Comparison of ENCODE assay signal across 19 cellular contexts in the genomic region with DNA sequence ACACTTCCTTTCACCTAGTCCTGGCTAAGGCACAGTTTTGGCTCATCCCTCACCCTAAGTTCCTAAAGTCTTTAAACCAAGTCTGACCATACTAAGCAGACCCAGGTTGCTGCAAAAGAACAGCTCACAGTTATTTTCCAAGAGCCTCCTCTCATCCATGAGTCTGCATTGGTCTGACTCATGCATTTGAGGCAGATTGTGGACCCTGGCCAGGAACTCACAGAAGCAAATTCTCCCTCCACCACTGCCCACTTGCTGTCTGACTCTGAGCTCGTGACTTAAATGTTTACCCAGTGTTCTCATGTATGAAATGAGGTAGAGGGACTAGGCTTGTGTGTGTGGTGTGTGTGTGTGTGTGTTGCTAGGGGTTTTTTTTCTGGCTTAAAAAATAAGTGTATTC.
DNase-seq lines count a peak whose midpoint lies in the region; ATAC-seq, FAIRE-seq and TF ChIP-seq lines count a peak whose summit lies in the region.
"Had no signal": no experiment of that assay in that cellular context is flagged by ENCODE, and none has a peak within 500 bp of the region (broad histone marks: within the 10 kb centered on the region; RNA-seq: fewer than 3 reads in every experiment).

No MANE protein-coding gene starts in this region.

- no peak overlapping the region for H3K27ac Mint-ChIP-seq in astrocyte (ENCODE audit: unreplicated experiment)
- H3K27ac Mint-ChIP-seq in type B pancreatic cell: peak overlapping the region; percentile 29
- no peak overlapping the region for H3K27ac Mint-ChIP-seq in CD8-positive, alpha-beta T cell
- H3K27ac Mint-ChIP-seq: naive B cell had no signal

- in situ Hi-C loops in gastrocnemius medialis (cut with MboI; ENCODE audit: low sequenced_read_pairs in 4 of 4): no loop called here

- no peaks in the 10 kb centered on the region for H3K79me2 ChIP-seq in astrocyte (ENCODE audit: insufficient read depth, low read length)

- peaks cover 2% of the 10 kb centered on the region for H3K36me3 Mint-ChIP-seq in astrocyte (ENCODE audit: low read depth, unreplicated experiment)
- no peaks in the 10 kb centered on the region for H3K36me3 Mint-ChIP-seq in type B pancreatic cell
- no peaks in the 10 kb centered on the region for H3K36me3 Mint-ChIP-seq in CD8-positive, alpha-beta T cell

- intact Hi-C loops in kidney (cut with DNase I): no loop called here
- intact Hi-C loops in CD8-positive, alpha-beta T cell (cut with DNase I, micrococcal nuclease): no loop called here
- intact Hi-C loops in gastrocnemius medialis (cut with DNase I; ENCODE audit: low total_unique reads): no loop called here

- FAIRE-seq in astrocyte (lab: Jason Lieb, UNC) (peak; percentile 67), kidney (lab: Jason Lieb, UNC) (no peak)

- H3K4me3 Mint-ChIP-seq in astrocyte (ENCODE audit: unreplicated experiment): no peak overlapping the region
- no peak overlapping the region for H3K4me3 Mint-ChIP-seq in type B pancreatic cell
- H3K4me3 Mint-ChIP-seq in CD8-positive, alpha-beta T cell: no peak overlapping the region

- H2AFZ ChIP-seq in astrocyte (ENCODE audit: low read depth, low read length): no peak overlapping the region

- no peak for TF ChIP-seq CTCF in astrocyte (IDR thresholded peaks at IDR 0.05; ENCODE audit: insufficient read depth, low read depth, low read length)
- no peak for TF ChIP-seq CTCF in kidney (IDR thresholded peaks at IDR 0.05; ENCODE audit: borderline replicate concordance, extremely low read depth, insufficient read depth)
- TF ChIP-seq CTCF in type B pancreatic cell (conservative IDR thresholded peaks at IDR 0.05): no peak
- no peak for TF ChIP-seq CTCF in CD8-positive, alpha-beta T cell (IDR thresholded peaks at IDR 0.05)
- TF ChIP-seq CTCF in gastrocnemius medialis (IDR thresholded peaks at IDR 0.05 in 4 of 5, conservative IDR thresholded peaks at IDR 0.05 in 1 of 5): no peak

- peaks cover 8% of the 10 kb centered on the region for H3K4me1 ChIP-seq in astrocyte (ENCODE audit: insufficient read depth, low read length)
- no peaks in the 10 kb centered on the region for H3K4me1 ChIP-seq in kidney (ENCODE audit: control insufficient read depth in 1 of 2, insufficient read depth in 1 of 2, low read depth in 1 of 2, low read length in 2 of 2)
- no peaks in the 10 kb centered on the region for H3K4me1 ChIP-seq in CD8-positive, alpha-beta T cell (ENCODE audit: insufficient read depth, low read length)
- no peaks in the 10 kb centered on the region for H3K4me1 ChIP-seq in gastrocnemius medialis
- H3K4me1 ChIP-seq: breast epithelium, Caco-2, tibial nerve had no signal

- H3K27me3 Mint-ChIP-seq in astrocyte (ENCODE audit: low read depth, unreplicated experiment) (no peaks in the 10 kb centered on the region), type B pancreatic cell (no peaks in the 10 kb centered on the region)
- H3K27me3 Mint-ChIP-seq in CD8-positive, alpha-beta T cell (ENCODE audit: low read depth): no peaks in the 10 kb centered on the region
- H3K27me3 Mint-ChIP-seq: naive B cell had no signal

- H3K4me1 Mint-ChIP-seq in astrocyte (ENCODE audit: low read depth, unreplicated experiment) (no peaks in the 10 kb centered on the region), type B pancreatic cell (ENCODE audit: unreplicated experiment) (no peaks in the 10 kb centered on the region)
- H3K4me1 Mint-ChIP-seq in CD8-positive, alpha-beta T cell (ENCODE audit: low read depth): no peaks in the 10 kb centered on the region
- H3K4me1 Mint-ChIP-seq: naive B cell had no signal

- H4K20me1 ChIP-seq in astrocyte (ENCODE audit: insufficient read depth, low read length): no peaks in the 10 kb centered on the region

- CTCF ChIA-PET in CD8-positive, alpha-beta T cell (lab: Charles Lee): no interaction called here

- H3K4me2 ChIP-seq in astrocyte (ENCODE audit: low read length): no peak overlapping the region

- H3K27me3 ChIP-seq in astrocyte (ENCODE audit: insufficient read depth, low read length) (no peaks in the 10 kb centered on the region), gastrocnemius medialis (no peaks in the 10 kb centered on the region)
- H3K27me3 ChIP-seq in CD8-positive, alpha-beta T cell (ENCODE audit: insufficient read depth, low read length): no peaks in the 10 kb centered on the region
- H3K27me3 ChIP-seq: breast epithelium, tibial nerve had no signal

- ATAC-seq in CD8-positive, alpha-beta T cell: no peak
- no peak for ATAC-seq in gastrocnemius medialis
- ATAC-seq: left lobe of liver had no signal

- DNase-seq in DMS 273 (lab: John Stamatoyannopoulos, UW; ENCODE audit: unreplicated experiment) (peak; percentile 29), DMS 273 treated with DMSO at 0.1 percent for 48 hours (lab: John Stamatoyannopoulos, UW) (no peak), astrocyte (ENCODE audit: low read depth) (peak; percentile 95), kidney (peak; percentile 74), type B pancreatic cell (ENCODE audit: extremely low spot score, unreplicated experiment) (no peak), gastrocnemius medialis (no peak)
- DNase-seq in CD8-positive, alpha-beta T cell: no peak
- no peak for DNase-seq in effector CD4-positive, alpha-beta T cell
- DNase-seq: activated gamma-delta T cell, Caco-2, GOT3, naive B cell, NCI-H1436 treated with DMSO at 0.1 percent for 48 hours, NCI-H510A, WERI-Rb-1 had no signal

- POLR2A ChIA-PET in CD8-positive, alpha-beta T cell (lab: Charles Lee): no interaction called here

- H3K9me3 Mint-ChIP-seq in astrocyte (ENCODE audit: unreplicated experiment) (peaks cover 6% of the 10 kb centered on the region), type B pancreatic cell (peaks cover 14% of the 10 kb centered on the region)
- H3K9me3 Mint-ChIP-seq in CD8-positive, alpha-beta T cell: peaks cover 19% of the 10 kb centered on the region

- no peak overlapping the region for H3K27ac ChIP-seq in astrocyte (ENCODE audit: low read depth, low read length)
- no peak overlapping the region for H3K27ac ChIP-seq in kidney (ENCODE audit: low read depth in 2 of 2, low read length in 2 of 2)
- no peak overlapping the region for H3K27ac ChIP-seq in CD8-positive, alpha-beta T cell (ENCODE audit: low read depth, low read length)
- no peak overlapping the region for H3K27ac ChIP-seq in gastrocnemius medialis
- H3K27ac ChIP-seq: 22Rv1, breast epithelium, tibial nerve, WERI-Rb-1 had no signal

- no peak overlapping the region for H3K4me3 ChIP-seq in astrocyte (ENCODE audit: insufficient read depth, low read depth, low read length)
- no peak overlapping the region for H3K4me3 ChIP-seq in kidney (ENCODE audit: low read length in 2 of 2)
- H3K4me3 ChIP-seq in CD8-positive, alpha-beta T cell (ENCODE audit: low read depth, low read length): no peak overlapping the region
- H3K4me3 ChIP-seq in gastrocnemius medialis: no peak overlapping the region
- H3K4me3 ChIP-seq: breast epithelium, tibial nerve had no signal

- peaks cover 19% of the 10 kb centered on the region for H3K9me3 ChIP-seq in astrocyte (ENCODE audit: insufficient read depth, low read depth, low read length)
- H3K9me3 ChIP-seq in kidney (ENCODE audit: control insufficient read depth in 1 of 2, low read length in 2 of 2): peaks cover 6 to 13% of the 10 kb centered on the region in 2 donors
- no peaks in the 10 kb centered on the region for H3K9me3 ChIP-seq in CD8-positive, alpha-beta T cell (ENCODE audit: low read length)
- peaks cover 0 to 9% (median 6%) of the 10 kb centered on the region in 3 donors for H3K9me3 ChIP-seq in gastrocnemius medialis

- no peak for TF ChIP-seq POLR2A in gastrocnemius medialis (IDR thresholded peaks at IDR 0.05)

- no peaks in the 10 kb centered on the region for H3K36me3 ChIP-seq in astrocyte (ENCODE audit: insufficient read depth, low read length)
- H3K36me3 ChIP-seq in kidney (ENCODE audit: control insufficient read depth in 1 of 2, insufficient read depth in 2 of 2, low read length in 2 of 2): no peaks in the 10 kb centered on the region
- H3K36me3 ChIP-seq in CD8-positive, alpha-beta T cell (ENCODE audit: insufficient read depth, low read length): no peaks in the 10 kb centered on the region
- H3K36me3 ChIP-seq in gastrocnemius medialis: no peaks in the 10 kb centered on the region
- H3K36me3 ChIP-seq: breast epithelium, tibial nerve, WERI-Rb-1 had no signal

- no peak overlapping the region for H3K9ac ChIP-seq in astrocyte (ENCODE audit: low read length)
- H3K9ac ChIP-seq in kidney (ENCODE audit: low read length in 2 of 2): no peak overlapping the region

Comparison
In these comparisons a context has a peak if more than half of its experiments do, and no peak if none do; other contexts are left out.
1. DNase-seq: peak in DMS 273 (single experiment), astrocyte (single experiment) and kidney (single experiment); none in DMS 273 treated with DMSO at 0.1 percent for 48 hours (single experiment), type B pancreatic cell (single experiment), CD8-positive, alpha-beta T cell (0 of 7), effector CD4-positive, alpha-beta T cell (single experiment) and gastrocnemius medialis (0 of 2).